Comparison of ENCODE assay signal across 8 cellular contexts in genomic region chr12:69052613-69053408, GRCh38.
DNase-seq lines count a peak whose midpoint lies in the region; ATAC-seq lines count a peak whose summit lies in the region.

No MANE protein-coding gene starts in this region.

- ATAC-seq in CD4-positive, CD25-positive, alpha-beta regulatory T cell (ENCODE audit: low read depth in 2 of 2), result peak; percentile 70 to 73
- ATAC-seq in activated naive CD8-positive, alpha-beta T cell treated with anti-CD3 and anti-CD28 coated beads, Interleukin-2, amount 50 U/mL, for 24 hours, result peak; percentile 97
- ATAC-seq in HG02840 (IDR thresholded peaks at IDR 0.05; ENCODE audit: low FRiP score, unreplicated experiment), result no peak
- ATAC-seq in GM18867 (IDR thresholded peaks at IDR 0.05; ENCODE audit: unreplicated experiment), result no peak
- ATAC-seq in left lobe of liver, result no peak

- peaks cover 4% of the 10 kb centered on the region for H3K4me1 ChIP-seq in CD4-positive, CD25-positive, alpha-beta regulatory T cell (ENCODE audit: control insufficient read depth, insufficient read depth, low read length, poor library complexity, severe bottlenecking)

- H3K27me3 ChIP-seq in CD4-positive, CD25-positive, alpha-beta regulatory T cell (ENCODE audit: control insufficient read depth, insufficient read depth, low read length), result no peaks in the 10 kb centered on the region

- peak overlapping the region in 2 of 4 donors; percentile 24 to 58 for H3K4me3 Mint-ChIP-seq in CD4-positive, CD25-positive, alpha-beta regulatory T cell
- no peak overlapping the region for H3K4me3 Mint-ChIP-seq in activated naive CD8-positive, alpha-beta T cell treated with anti-CD3 and anti-CD28 coated beads, Interleukin-2, amount 50 U/mL, for 24 hours

- no peaks in the 10 kb centered on the region for H3K27me3 Mint-ChIP-seq in CD4-positive, CD25-positive, alpha-beta regulatory T cell
- peaks cover 41% of the 10 kb centered on the region for H3K27me3 Mint-ChIP-seq in activated naive CD8-positive, alpha-beta T cell treated with anti-CD3 and anti-CD28 coated beads, Interleukin-2, amount 50 U/mL, for 24 hours

- H3K9me3 Mint-ChIP-seq in CD4-positive, CD25-positive, alpha-beta regulatory T cell, result peaks cover 0 to 3% (median 0%) of the 10 kb centered on the region in 7 donors
- H3K9me3 Mint-ChIP-seq in activated naive CD8-positive, alpha-beta T cell treated with anti-CD3 and anti-CD28 coated beads, Interleukin-2, amount 50 U/mL, for 24 hours, result peaks cover 5% of the 10 kb centered on the region

- H3K4me1 Mint-ChIP-seq in CD4-positive, CD25-positive, alpha-beta regulatory T cell, result peaks cover 4 to 16% (median 12%) of the 10 kb centered on the region in 4 donors
- H3K4me1 Mint-ChIP-seq in activated naive CD8-positive, alpha-beta T cell treated with anti-CD3 and anti-CD28 coated beads, Interleukin-2, amount 50 U/mL, for 24 hours, result peaks cover 27% of the 10 kb centered on the region

- peak overlapping the region in 2 of 3 donors; percentile 27 to 33 for H3K27ac Mint-ChIP-seq in CD4-positive, CD25-positive, alpha-beta regulatory T cell
- H3K27ac Mint-ChIP-seq in activated naive CD8-positive, alpha-beta T cell treated with anti-CD3 and anti-CD28 coated beads, Interleukin-2, amount 50 U/mL, for 24 hours, result peak overlapping the region; percentile 37

- H3K36me3 ChIP-seq in CD4-positive, CD25-positive, alpha-beta regulatory T cell (ENCODE audit: control insufficient read depth, insufficient read depth, low read length), result no peaks in the 10 kb centered on the region

- no peaks in the 10 kb centered on the region for H3K36me3 Mint-ChIP-seq in CD4-positive, CD25-positive, alpha-beta regulatory T cell
- H3K36me3 Mint-ChIP-seq in activated naive CD8-positive, alpha-beta T cell treated with anti-CD3 and anti-CD28 coated beads, Interleukin-2, amount 50 U/mL, for 24 hours (ENCODE audit: low read depth), result no peaks in the 10 kb centered on the region

- peak; percentile 13 to 64 (median 21) for DNase-seq in CD4-positive, CD25-positive, alpha-beta regulatory T cell
- DNase-seq in HS-27A (ENCODE audit: low read depth) (peak; percentile 85), myocyte (ENCODE audit: low read depth) (peak; percentile 69), UCSD-AML1 (lab: John Stamatoyannopoulos, UW; ENCODE audit: unreplicated experiment) (no peak), left lobe of liver (ENCODE audit: low spot score) (no peak)
- peak; percentile 64 for DNase-seq in activated naive CD8-positive, alpha-beta T cell treated with anti-CD3 and anti-CD28 coated beads, Interleukin-2, amount 50 U/mL, for 24 hours

- H3K9me3 ChIP-seq in CD4-positive, CD25-positive, alpha-beta regulatory T cell (ENCODE audit: control insufficient read depth in 2 of 2, low read length in 2 of 2), result no peaks in the 10 kb centered on the region

- H3K27ac ChIP-seq in CD4-positive, CD25-positive, alpha-beta regulatory T cell (ENCODE audit: insufficient read depth, low read length, poor library complexity, severe bottlenecking), result peak overlapping the region; percentile 10

- peak overlapping the region; percentile 29 for H3K4me3 ChIP-seq in CD4-positive, CD25-positive, alpha-beta regulatory T cell (ENCODE audit: low read depth, low read length)

Comparison
In these comparisons a context has a peak if more than half of its experiments do, and no peak if none do; other contexts are left out.
1. ATAC-seq: peak in CD4-positive, CD25-positive, alpha-beta regulatory T cell (2 of 2) and activated naive CD8-positive, alpha-beta T cell treated with anti-CD3 and anti-CD28 coated beads, Interleukin-2, amount 50 U/mL, for 24 hours (single experiment); none in HG02840 (single experiment), GM18867 (single experiment) and left lobe of liver (single experiment).
2. DNase-seq: peak in CD4-positive, CD25-positive, alpha-beta regulatory T cell (3 of 3), HS-27A (single experiment), activated naive CD8-positive, alpha-beta T cell treated with anti-CD3 and anti-CD28 coated beads, Interleukin-2, amount 50 U/mL, for 24 hours (single experiment) and myocyte (single experiment); none in UCSD-AML1 (single experiment) and left lobe of liver (single experiment).